ENCODE assay signal across 24 cellular contexts in the genomic region with DNA sequence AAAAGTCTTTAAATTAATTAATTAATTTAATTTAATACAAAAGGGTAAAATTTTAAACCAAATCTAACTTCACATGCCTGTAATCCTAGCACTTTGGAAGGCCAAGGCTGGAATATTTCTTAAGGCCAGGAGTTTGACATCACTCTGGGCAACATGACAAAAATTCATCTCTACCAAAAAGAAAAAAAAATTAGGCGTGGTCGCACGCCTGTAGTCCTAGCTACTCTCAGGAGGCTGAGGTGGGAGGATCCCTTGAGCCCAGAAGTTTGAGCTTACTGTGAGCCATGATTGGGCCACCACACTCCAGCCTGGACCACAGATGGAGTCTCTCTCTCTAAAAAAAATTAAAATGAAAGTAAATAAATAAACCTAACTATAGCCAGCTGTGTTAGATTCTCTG. TPM values are rescaled to one million over a fixed set of nuclear protein-coding genes. Genes with fewer than 3 reads are reported as not detected.
DNase-seq lines count a peak whose midpoint lies in the region; ATAC-seq and TF ChIP-seq lines count a peak whose summit lies in the region.
"Had no signal": no experiment of that assay in that cellular context is flagged by ENCODE, and none has a peak within 500 bp of the region (broad histone marks: within the 10 kb centered on the region; RNA-seq: fewer than 3 reads in every experiment).

No MANE protein-coding gene starts in this region.

- H3K4me3 ChIP-seq in GM23248 (no peak overlapping the region), tibial nerve (no peak overlapping the region), lower lobe of right lung (no peak overlapping the region)
- H3K4me3 ChIP-seq: BLaER1, breast epithelium, prostate gland, spleen had no signal

- intact Hi-C loops in left cardiac atrium (cut with DNase I) (no loop called here), head of caudate nucleus (cut with DNase I) (no loop called here), lower lobe of right lung (cut with DNase I) (no loop called here)

- H3K36me3 ChIP-seq in GM23248 (ENCODE audit: low read depth) (no peaks in the 10 kb centered on the region), tibial nerve (no peaks in the 10 kb centered on the region), lower lobe of right lung (no peaks in the 10 kb centered on the region)
- H3K36me3 ChIP-seq: BLaER1, breast epithelium, prostate gland, spleen had no signal

- TF ChIP-seq CTCF in tibial nerve (IDR thresholded peaks at IDR 0.05) (no peak), lower lobe of right lung (IDR thresholded peaks at IDR 0.05) (no peak)

- H3F3A ChIP-seq in GM23248 (ENCODE audit: insufficient read depth): no peaks in the 10 kb centered on the region

- ATAC-seq in left cardiac atrium: peak in 1 of 2 donors; percentile 80
- ATAC-seq in lower lobe of right lung: no peak
- no peak for ATAC-seq in HG02642 (IDR thresholded peaks at IDR 0.05; ENCODE audit: poor library complexity, unreplicated experiment)
- ATAC-seq: stimulated activated naive CD8-positive, alpha-beta T cell treated with anti-CD3 and anti-CD28 coated beads, Interleukin-15, amount 100 ng/mL, for 72 hours; WTC11 had no signal

- no peak overlapping the region for H2AFZ ChIP-seq in GM23248

- no peaks in the 10 kb centered on the region for H4K20me1 ChIP-seq in GM23248 (ENCODE audit: insufficient read depth)
- H4K20me1 ChIP-seq: BLaER1 had no signal

- H3K9ac ChIP-seq in GM23248: no peak overlapping the region
- H3K9ac ChIP-seq: BLaER1, KMS-11, SK-N-SH had no signal

- no peaks in the 10 kb centered on the region for H3K27me3 ChIP-seq in GM23248 (replicated peaks; ENCODE audit: insufficient read depth)
- H3K27me3 ChIP-seq in tibial nerve: no peaks in the 10 kb centered on the region
- no peaks in the 10 kb centered on the region for H3K27me3 ChIP-seq in lower lobe of right lung (ENCODE audit: low read depth)
- H3K27me3 ChIP-seq: BLaER1, breast epithelium had no signal

- H3K79me2 ChIP-seq in GM23248 (ENCODE audit: insufficient read depth): no peaks in the 10 kb centered on the region

- no peak for TF ChIP-seq POLR2A in tibial nerve (IDR thresholded peaks at IDR 0.05)

- H3K4me1 ChIP-seq in GM23248 (ENCODE audit: insufficient read depth) (peaks cover 14% of the 10 kb centered on the region), tibial nerve (peaks cover 0 to 4% (median 0%) of the 10 kb centered on the region in 4 donors), lower lobe of right lung (no peaks in the 10 kb centered on the region)
- H3K4me1 ChIP-seq: BLaER1, breast epithelium, Caco-2, prostate gland, spleen had no signal

- no peak for TF ChIP-seq EP300 in tibial nerve (IDR thresholded peaks at IDR 0.05)

- no peak overlapping the region for H3K4me2 ChIP-seq in GM23248 (ENCODE audit: unreplicated experiment)
- H3K4me2 ChIP-seq: BLaER1, KMS-11, SK-N-SH had no signal

- WGBS in GM23248 (ENCODE audit: low coverage in 1 of 2, low lambda C conversion rate in 2 of 2, missing lambda C conversion rate in 2 of 2), 2 experiments: 11 to 19% methylated on average over 3 of the region's 3 CpGs
- 61 to 65% methylated on average over 3 of the region's 3 CpGs for WGBS in tibial nerve, 2 donors

- H3K9me2 ChIP-seq in GM23248 (ENCODE audit: insufficient read depth): no peaks in the 10 kb centered on the region; the same call in 1 of the 2 replicates
- H3K9me2 ChIP-seq: SK-N-SH had no signal

- DNase-seq in GM23248: peak; percentile 76
- peak; percentile 75 for DNase-seq in dedifferentiated amniotic fluid mesenchymal stem cell (ENCODE audit: extremely low spot score)
- DNase-seq in left cardiac atrium: peak; percentile 25
- DNase-seq in tibial nerve (ENCODE audit: low spot score in 2 of 2): peak; percentile 30 to 44
- DNase-seq in head of caudate nucleus: no peak
- no peak for DNase-seq in lower lobe of right lung
- DNase-seq: activated CD4-positive, alpha-beta T cell treated with anti-CD3 and anti-CD28 coated beads, Interleukin-2, amount 50 U/mL, for 48 hours; activated gamma-delta T cell treated with Interleukin-2 at 50 U/mL for 16 hours; activated T-cell treated with anti-CD3 and anti-CD28 coated beads for 4 hours; Caco-2; immature natural killer cell; NCI-H1048; NCI-H2029 treated with DMSO at 0.1 percent for 48 hours; NCI-H510A; SK-N-SH; spleen; stimulated activated CD4-positive, alpha-beta T cell treated with anti-CD3 and anti-CD28 coated beads, Interleukin-4, amount 100 ng/mL, for 24 hours; stimulated activated naive CD8-positive, alpha-beta T cell treated with anti-CD3 and anti-CD28 coated beads, Interleukin-15, amount 100 ng/mL, for 72 hours had no signal

- H3K9me3 ChIP-seq in GM23248 (ENCODE audit: low read depth) (no peaks in the 10 kb centered on the region), tibial nerve (peaks cover 0 to 5% (median 2%) of the 10 kb centered on the region in 4 donors), lower lobe of right lung (peaks cover 6% of the 10 kb centered on the region)
- H3K9me3 ChIP-seq: Caco-2, prostate gland had no signal

- H3K27ac ChIP-seq in GM23248 (no peak overlapping the region), tibial nerve (peak overlapping the region in 2 of 4 donors; percentile 49 to 53), lower lobe of right lung (no peak overlapping the region)
- H3K27ac ChIP-seq: BLaER1, KMS-11, prostate gland, spleen had no signal

- in situ Hi-C loops in GM23248 (cut with MboI): no loop called here

RNA-seq across cellular contexts. Expression of gene ANTXR2, which starts 39.2 kb away (rescaled TPM):
- total RNA-seq in GM23248 (2014; rRNA removed; shearing (Covaris generic)): 84.0 and 87.5 TPM in 2 replicates
- 74.9 and 77.2 TPM in 2 replicates for polyA plus RNA-seq in GM23248 (2016; fragmentation: Nextera tagmentation; extraction: Ambion mirVana)
- 10 to 100 TPM; 39.3 to 49.8 TPM for total RNA-seq in left cardiac atrium
- 100 to 1,000 TPM in 3 of 4 donors, 10 to 100 TPM in 1; 69.6 to 139 (median 118) TPM for total RNA-seq in tibial nerve
- 62.8 TPM for total RNA-seq in lower lobe of right lung

Comparison
In these comparisons a context has a peak if more than half of its experiments do, and no peak if none do; other contexts are left out.
1. DNase-seq: peak in GM23248 (single experiment), dedifferentiated amniotic fluid mesenchymal stem cell (single experiment), left cardiac atrium (single experiment) and tibial nerve (2 of 2); none in head of caudate nucleus (0 of 42) and lower lobe of right lung (single experiment).